ENCODE assay signal across 1 cellular context in the genomic region with DNA sequence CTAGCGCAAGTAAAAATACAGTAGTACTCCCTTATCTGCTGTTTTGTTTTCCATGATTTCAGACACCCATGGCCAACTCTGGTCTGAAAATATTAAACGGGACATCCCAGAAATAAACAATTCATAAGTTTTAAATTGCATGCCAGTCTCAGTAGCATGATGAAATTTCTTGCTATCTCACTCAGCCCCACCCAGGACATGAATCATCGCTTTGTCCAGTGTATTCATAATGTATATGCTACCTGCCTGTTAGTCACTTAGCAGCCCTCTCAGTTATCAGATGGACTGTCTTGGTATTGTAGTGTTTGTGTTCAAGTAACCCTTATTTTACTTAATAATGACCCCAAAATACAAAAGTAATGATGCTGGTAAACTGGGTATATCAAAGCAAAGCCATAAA.
A peak's percentile ranks its signal among the peaks of the same experiment; 100 is the strongest.
TF ChIP-seq lines count a peak whose summit lies in the region.

No MANE protein-coding gene starts in this region.

TF ChIP-seq in HCT116, 20 proteins besides CTCF, POLR2A, EP300 and RAD21 (continued from another document):
- TF ChIP-seq, protein P1, sequence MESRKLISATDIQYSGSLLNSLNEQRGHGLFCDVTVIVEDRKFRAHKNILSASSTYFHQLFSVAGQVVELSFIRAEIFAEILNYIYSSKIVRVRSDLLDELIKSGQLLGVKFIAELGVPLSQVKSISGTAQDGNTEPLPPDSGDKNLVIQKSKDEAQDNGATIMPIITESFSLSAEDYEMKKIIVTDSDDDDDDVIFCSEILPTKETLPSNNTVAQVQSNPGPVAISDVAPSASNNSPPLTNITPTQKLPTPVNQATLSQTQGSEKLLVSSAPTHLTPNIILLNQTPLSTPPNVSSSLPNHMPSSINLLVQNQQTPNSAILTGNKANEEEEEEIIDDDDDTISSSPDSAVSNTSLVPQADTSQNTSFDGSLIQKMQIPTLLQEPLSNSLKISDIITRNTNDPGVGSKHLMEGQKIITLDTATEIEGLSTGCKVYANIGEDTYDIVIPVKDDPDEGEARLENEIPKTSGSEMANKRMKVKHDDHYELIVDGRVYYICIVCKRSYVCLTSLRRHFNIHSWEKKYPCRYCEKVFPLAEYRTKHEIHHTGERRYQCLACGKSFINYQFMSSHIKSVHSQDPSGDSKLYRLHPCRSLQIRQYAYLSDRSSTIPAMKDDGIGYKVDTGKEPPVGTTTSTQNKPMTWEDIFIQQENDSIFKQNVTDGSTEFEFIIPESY (IDR thresholded peaks at IDR 0.05; ENCODE audit: extremely low read depth, insufficient replicate concordance, low read length): no peak
- no peak for TF ChIP-seq EGR1 (IDR thresholded peaks at IDR 0.05; ENCODE audit: low read depth)
- TF ChIP-seq YY1 (IDR thresholded peaks at IDR 0.05; ENCODE audit: extremely low read depth, insufficient replicate concordance, low read depth, low read length): no peak
- TF ChIP-seq, protein P2, sequence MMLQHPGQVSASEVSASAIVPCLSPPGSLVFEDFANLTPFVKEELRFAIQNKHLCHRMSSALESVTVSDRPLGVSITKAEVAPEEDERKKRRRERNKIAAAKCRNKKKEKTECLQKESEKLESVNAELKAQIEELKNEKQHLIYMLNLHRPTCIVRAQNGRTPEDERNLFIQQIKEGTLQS (IDR thresholded peaks at IDR 0.05): peak; percentile 80
- TF ChIP-seq SRF (IDR thresholded peaks at IDR 0.05; ENCODE audit: low read depth): no peak; the same call in 1 of the 2 replicates
- no peak for TF ChIP-seq EZH2phosphoT487 (IDR thresholded peaks at IDR 0.05; ENCODE audit: borderline replicate concordance)
- no peak for TF ChIP-seq ZNF274 (IDR thresholded peaks at IDR 0.05; ENCODE audit: low read depth, low read length)
- TF ChIP-seq ZFX (IDR thresholded peaks at IDR 0.05): no peak
- no peak for TF ChIP-seq TCF7L2 (IDR thresholded peaks at IDR 0.05; ENCODE audit: borderline replicate concordance, extremely low read depth, insufficient read depth, insufficient read length)
- TF ChIP-seq, protein P3, sequence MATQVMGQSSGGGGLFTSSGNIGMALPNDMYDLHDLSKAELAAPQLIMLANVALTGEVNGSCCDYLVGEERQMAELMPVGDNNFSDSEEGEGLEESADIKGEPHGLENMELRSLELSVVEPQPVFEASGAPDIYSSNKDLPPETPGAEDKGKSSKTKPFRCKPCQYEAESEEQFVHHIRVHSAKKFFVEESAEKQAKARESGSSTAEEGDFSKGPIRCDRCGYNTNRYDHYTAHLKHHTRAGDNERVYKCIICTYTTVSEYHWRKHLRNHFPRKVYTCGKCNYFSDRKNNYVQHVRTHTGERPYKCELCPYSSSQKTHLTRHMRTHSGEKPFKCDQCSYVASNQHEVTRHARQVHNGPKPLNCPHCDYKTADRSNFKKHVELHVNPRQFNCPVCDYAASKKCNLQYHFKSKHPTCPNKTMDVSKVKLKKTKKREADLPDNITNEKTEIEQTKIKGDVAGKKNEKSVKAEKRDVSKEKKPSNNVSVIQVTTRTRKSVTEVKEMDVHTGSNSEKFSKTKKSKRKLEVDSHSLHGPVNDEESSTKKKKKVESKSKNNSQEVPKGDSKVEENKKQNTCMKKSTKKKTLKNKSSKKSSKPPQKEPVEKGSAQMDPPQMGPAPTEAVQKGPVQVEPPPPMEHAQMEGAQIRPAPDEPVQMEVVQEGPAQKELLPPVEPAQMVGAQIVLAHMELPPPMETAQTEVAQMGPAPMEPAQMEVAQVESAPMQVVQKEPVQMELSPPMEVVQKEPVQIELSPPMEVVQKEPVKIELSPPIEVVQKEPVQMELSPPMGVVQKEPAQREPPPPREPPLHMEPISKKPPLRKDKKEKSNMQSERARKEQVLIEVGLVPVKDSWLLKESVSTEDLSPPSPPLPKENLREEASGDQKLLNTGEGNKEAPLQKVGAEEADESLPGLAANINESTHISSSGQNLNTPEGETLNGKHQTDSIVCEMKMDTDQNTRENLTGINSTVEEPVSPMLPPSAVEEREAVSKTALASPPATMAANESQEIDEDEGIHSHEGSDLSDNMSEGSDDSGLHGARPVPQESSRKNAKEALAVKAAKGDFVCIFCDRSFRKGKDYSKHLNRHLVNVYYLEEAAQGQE (IDR thresholded peaks at IDR 0.05; ENCODE audit: low read depth): no peak
- peak; percentile 78 for TF ChIP-seq JUND (IDR thresholded peaks at IDR 0.05)
- no peak for TF ChIP-seq ELF1 (IDR thresholded peaks at IDR 0.05; ENCODE audit: borderline replicate concordance, low read depth)
- TF ChIP-seq, protein P4, sequence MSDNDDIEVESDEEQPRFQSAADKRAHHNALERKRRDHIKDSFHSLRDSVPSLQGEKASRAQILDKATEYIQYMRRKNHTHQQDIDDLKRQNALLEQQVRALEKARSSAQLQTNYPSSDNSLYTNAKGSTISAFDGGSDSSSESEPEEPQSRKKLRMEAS (IDR thresholded peaks at IDR 0.05): no peak
- TF ChIP-seq SIN3A (IDR thresholded peaks at IDR 0.05; ENCODE audit: low read depth): no peak
- TF ChIP-seq POLR2AphosphoS5 (IDR thresholded peaks at IDR 0.05; ENCODE audit: low read depth, low read length): peak; percentile 63
- no peak for TF ChIP-seq EZH2 (IDR thresholded peaks at IDR 0.05)
- peak; percentile 90 for TF ChIP-seq CEBPB (IDR thresholded peaks at IDR 0.05; ENCODE audit: low read depth)
TF ChIP-seq in HCT116: peak in this region for 7.
